1 cellular context compared by ENCODE assay signal in genomic region chr17:896439-896838, GRCh38.
TF ChIP-seq lines count a peak whose summit lies in the region.

No MANE protein-coding gene starts in this region.

TF ChIP-seq in HepG2, 621 proteins besides CTCF, POLR2A, EP300 and RAD21 (continued from another document):
- TF ChIP-seq XBP1 (CRISPR knock-in tag; IDR thresholded peaks at IDR 0.05) = no peak
- TF ChIP-seq ZFP82 (CRISPR knock-in tag; IDR thresholded peaks at IDR 0.05; ENCODE audit: borderline replicate concordance) = no peak
- no peak for TF ChIP-seq ZBTB10 (CRISPR knock-in tag; IDR thresholded peaks at IDR 0.05; ENCODE audit: borderline replicate concordance)
- no peak for TF ChIP-seq ZBTB44 (CRISPR knock-in tag; IDR thresholded peaks at IDR 0.05)
- TF ChIP-seq FOXC1 (CRISPR knock-in tag; IDR thresholded peaks at IDR 0.05; ENCODE audit: borderline replicate concordance) = no peak
- TF ChIP-seq YEATS2 (CRISPR knock-in tag; IDR thresholded peaks at IDR 0.05; ENCODE audit: borderline replicate concordance) = no peak
- no peak for TF ChIP-seq CREB1 (IDR thresholded peaks at IDR 0.05)
- TF ChIP-seq CREB1 (CRISPR knock-in tag; IDR thresholded peaks at IDR 0.05) = no peak
- no peak for TF ChIP-seq ZNF281 (CRISPR knock-in tag; IDR thresholded peaks at IDR 0.05; ENCODE audit: borderline replicate concordance)
- TF ChIP-seq ZNF230 (CRISPR knock-in tag; IDR thresholded peaks at IDR 0.05) = no peak
- no peak for TF ChIP-seq ZNF17 (CRISPR knock-in tag; IDR thresholded peaks at IDR 0.05)
- TF ChIP-seq HNF1A (IDR thresholded peaks at IDR 0.05; ENCODE audit: low read depth) = no peak
- no peak for TF ChIP-seq HNF1A (CRISPR knock-in tag; IDR thresholded peaks at IDR 0.05; ENCODE audit: borderline replicate concordance)
